In genomic region chr10:71597821-71598498, GRCh38 we compare ENCODE assay signal across 8 cellular contexts.
DNase-seq lines count a peak whose midpoint lies in the region; ATAC-seq and TF ChIP-seq lines count a peak whose summit lies in the region.

No MANE protein-coding gene starts in this region.

- no peaks in the 10 kb centered on the region for H4K20me1 ChIP-seq in OCI-LY3 (ENCODE audit: insufficient read depth, low read length)

- H3K36me3 ChIP-seq in CD4-positive, CD25-positive, alpha-beta regulatory T cell (ENCODE audit: control insufficient read depth, insufficient read depth, low read length), result no peaks in the 10 kb centered on the region
- H3K36me3 ChIP-seq in OCI-LY3 (replicated peaks; ENCODE audit: low read depth, low read length), result no peaks in the 10 kb centered on the region
- H3K36me3 ChIP-seq in ovary, result no peaks in the 10 kb centered on the region

- ATAC-seq in CD4-positive, CD25-positive, alpha-beta regulatory T cell (ENCODE audit: low read depth in 2 of 2), result peak; percentile 18 to 24
- no peak for ATAC-seq in HG03378 (IDR thresholded peaks at IDR 0.05; ENCODE audit: unreplicated experiment)

- no peak overlapping the region for H3K4me3 Mint-ChIP-seq in CD4-positive, CD25-positive, alpha-beta regulatory T cell

- H3K9me3 ChIP-seq in CD4-positive, CD25-positive, alpha-beta regulatory T cell (ENCODE audit: control insufficient read depth in 2 of 2, low read length in 2 of 2), result no peaks in the 10 kb centered on the region
- H3K9me3 ChIP-seq in OCI-LY3 (ENCODE audit: insufficient read depth, low read length), result no peaks in the 10 kb centered on the region
- H3K9me3 ChIP-seq in ovary, result no peaks in the 10 kb centered on the region

- H3K4me1 Mint-ChIP-seq in CD4-positive, CD25-positive, alpha-beta regulatory T cell, result no peaks in the 10 kb centered on the region

- TF ChIP-seq POLR2A in ovary (IDR thresholded peaks at IDR 0.05), result no peak

- H3K9ac ChIP-seq in OCI-LY3 (ENCODE audit: low read length), result no peak overlapping the region

- peak overlapping the region; percentile 37; the same call in 1 of the 2 replicates for H3K4me2 ChIP-seq in OCI-LY3 (ENCODE audit: low read length)

- H3K27ac ChIP-seq in CD4-positive, CD25-positive, alpha-beta regulatory T cell (ENCODE audit: insufficient read depth, low read length, poor library complexity, severe bottlenecking), result no peak overlapping the region
- H3K27ac ChIP-seq in OCI-LY3 (ENCODE audit: low read length) (no peak overlapping the region), ovary (peak overlapping the region; percentile 83 to 87)

- TF ChIP-seq CTCF in OCI-LY3 (IDR thresholded peaks at IDR 0.05; ENCODE audit: low read depth, low read length) (peak; percentile 22; the same call in 1 of the 2 replicates), fibroblast of mammary gland (conservative IDR thresholded peaks at IDR 0.05; ENCODE audit: control insufficient read depth, insufficient read depth, low read depth, low read length) (no peak), ovary (IDR thresholded peaks at IDR 0.05) (no peak)

- H3K4me3 ChIP-seq in CD4-positive, CD25-positive, alpha-beta regulatory T cell (ENCODE audit: low read depth, low read length), result no peak overlapping the region
- H3K4me3 ChIP-seq in OCI-LY3 (ENCODE audit: low read length), result no peak overlapping the region
- no peak overlapping the region for H3K4me3 ChIP-seq in fibroblast of mammary gland (ENCODE audit: control insufficient read depth, low read depth, low read length)
- no peak overlapping the region for H3K4me3 ChIP-seq in ovary

- WGBS in ovary, 3 donors, result 25 to 33% (median 26%) methylated on average over 12 of the region's 12 CpGs

- H3K4me1 ChIP-seq in CD4-positive, CD25-positive, alpha-beta regulatory T cell (ENCODE audit: control insufficient read depth, insufficient read depth, low read length, poor library complexity, severe bottlenecking), result no peaks in the 10 kb centered on the region
- peaks cover 9% of the 10 kb centered on the region for H3K4me1 ChIP-seq in OCI-LY3 (ENCODE audit: low read length)
- H3K4me1 ChIP-seq in ovary (ENCODE audit: insufficient read depth), result peaks cover 22% of the 10 kb centered on the region

- no peaks in the 10 kb centered on the region for H3K27me3 ChIP-seq in CD4-positive, CD25-positive, alpha-beta regulatory T cell (ENCODE audit: control insufficient read depth, insufficient read depth, low read length)
- H3K27me3 ChIP-seq in OCI-LY3 (ENCODE audit: low read depth, low read length) (no peaks in the 10 kb centered on the region), ovary (no peaks in the 10 kb centered on the region)

- H3K27ac Mint-ChIP-seq in CD4-positive, CD25-positive, alpha-beta regulatory T cell, result no peak overlapping the region

- TF ChIP-seq EP300 in ovary (IDR thresholded peaks at IDR 0.05), result no peak

- H2AFZ ChIP-seq in OCI-LY3 (ENCODE audit: low read depth, low read length), result peak overlapping the region; percentile 73; the same call in 1 of the 2 replicates

- no peak for DNase-seq in CD4-positive, CD25-positive, alpha-beta regulatory T cell
- DNase-seq in fibroblast of mammary gland (ENCODE audit: low read depth) (peak; percentile 70), ovary (peak; percentile 57 to 74 (median 70)), activated T-cell treated with anti-CD3 and anti-CD28 coated beads for 4 hours (no peak), dedifferentiated amniotic fluid mesenchymal stem cell (ENCODE audit: extremely low spot score) (no peak), SW 1271 (lab: John Stamatoyannopoulos, UW) (no peak)

- intact Hi-C loops in ovary (cut with DNase I), result no loop called here

- H3K36me3 Mint-ChIP-seq in CD4-positive, CD25-positive, alpha-beta regulatory T cell, result no peaks in the 10 kb centered on the region

- H3K27me3 Mint-ChIP-seq in CD4-positive, CD25-positive, alpha-beta regulatory T cell, result peaks cover 14% of the 10 kb centered on the region

- H3K79me2 ChIP-seq in OCI-LY3 (ENCODE audit: low read length), result no peaks in the 10 kb centered on the region

- no peaks in the 10 kb centered on the region for H3K9me3 Mint-ChIP-seq in CD4-positive, CD25-positive, alpha-beta regulatory T cell

Comparison
In these comparisons a context has a peak if more than half of its experiments do, and no peak if none do; other contexts are left out.
1. DNase-seq: peak in fibroblast of mammary gland (single experiment) and ovary (5 of 5); none in CD4-positive, CD25-positive, alpha-beta regulatory T cell (0 of 3), activated T-cell treated with anti-CD3 and anti-CD28 coated beads for 4 hours (single experiment), dedifferentiated amniotic fluid mesenchymal stem cell (single experiment) and SW 1271 (0 of 2).
2. H3K27ac ChIP-seq: peak in ovary (2 of 2); none in CD4-positive, CD25-positive, alpha-beta regulatory T cell (single experiment) and OCI-LY3 (single experiment).